ENCODE assay signal across 1 cellular context in the genomic region with DNA sequence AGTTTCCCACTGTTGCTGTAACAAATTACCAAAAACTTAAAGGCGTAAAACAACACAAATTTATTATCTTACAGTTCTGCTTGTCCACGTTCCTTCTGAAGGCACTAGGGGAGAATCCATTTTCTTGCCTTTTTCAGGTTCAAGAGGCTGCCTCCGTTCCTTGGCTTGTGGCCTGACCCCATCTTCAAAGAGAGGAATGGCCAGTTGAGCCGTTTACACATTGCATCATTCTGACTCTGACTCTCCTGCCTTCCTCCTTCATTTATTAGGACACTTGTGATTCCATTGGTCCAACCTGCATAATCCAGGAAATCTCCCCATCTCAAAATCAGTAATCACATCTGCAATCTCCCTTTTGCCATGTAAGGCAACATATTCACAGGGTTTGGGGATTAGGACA.
TF ChIP-seq lines count a peak whose summit lies in the region.

No MANE protein-coding gene starts in this region.

TF ChIP-seq in IMR-90, 13 proteins besides CTCF, POLR2A, EP300 and RAD21:
- TF ChIP-seq RCOR1 (IDR thresholded peaks at IDR 0.05; ENCODE audit: insufficient replicate concordance, low read length) (no peak), MAZ (IDR thresholded peaks at IDR 0.05; ENCODE audit: borderline replicate concordance, low read depth, low read length) (no peak), USF2 (IDR thresholded peaks at IDR 0.05; ENCODE audit: low read depth, low read length) (no peak), CHD1 (IDR thresholded peaks at IDR 0.05; ENCODE audit: low read depth, low read length) (no peak), FOS (IDR thresholded peaks at IDR 0.05; ENCODE audit: low read depth, low read length) (no peak), MXI1 (IDR thresholded peaks at IDR 0.05; ENCODE audit: borderline replicate concordance, low read depth, low read length) (no peak), CEBPB (IDR thresholded peaks at IDR 0.05; ENCODE audit: low read depth, low read length) (no peak), NFE2L2 (IDR thresholded peaks at IDR 0.05; ENCODE audit: low read depth, low read length) (no peak)
- TF ChIP-seq, protein P1, sequence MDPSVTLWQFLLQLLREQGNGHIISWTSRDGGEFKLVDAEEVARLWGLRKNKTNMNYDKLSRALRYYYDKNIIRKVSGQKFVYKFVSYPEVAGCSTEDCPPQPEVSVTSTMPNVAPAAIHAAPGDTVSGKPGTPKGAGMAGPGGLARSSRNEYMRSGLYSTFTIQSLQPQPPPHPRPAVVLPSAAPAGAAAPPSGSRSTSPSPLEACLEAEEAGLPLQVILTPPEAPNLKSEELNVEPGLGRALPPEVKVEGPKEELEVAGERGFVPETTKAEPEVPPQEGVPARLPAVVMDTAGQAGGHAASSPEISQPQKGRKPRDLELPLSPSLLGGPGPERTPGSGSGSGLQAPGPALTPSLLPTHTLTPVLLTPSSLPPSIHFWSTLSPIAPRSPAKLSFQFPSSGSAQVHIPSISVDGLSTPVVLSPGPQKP (IDR thresholded peaks at IDR 0.05; ENCODE audit: borderline replicate concordance, low read depth, low read length): no peak
